In the genomic region with DNA sequence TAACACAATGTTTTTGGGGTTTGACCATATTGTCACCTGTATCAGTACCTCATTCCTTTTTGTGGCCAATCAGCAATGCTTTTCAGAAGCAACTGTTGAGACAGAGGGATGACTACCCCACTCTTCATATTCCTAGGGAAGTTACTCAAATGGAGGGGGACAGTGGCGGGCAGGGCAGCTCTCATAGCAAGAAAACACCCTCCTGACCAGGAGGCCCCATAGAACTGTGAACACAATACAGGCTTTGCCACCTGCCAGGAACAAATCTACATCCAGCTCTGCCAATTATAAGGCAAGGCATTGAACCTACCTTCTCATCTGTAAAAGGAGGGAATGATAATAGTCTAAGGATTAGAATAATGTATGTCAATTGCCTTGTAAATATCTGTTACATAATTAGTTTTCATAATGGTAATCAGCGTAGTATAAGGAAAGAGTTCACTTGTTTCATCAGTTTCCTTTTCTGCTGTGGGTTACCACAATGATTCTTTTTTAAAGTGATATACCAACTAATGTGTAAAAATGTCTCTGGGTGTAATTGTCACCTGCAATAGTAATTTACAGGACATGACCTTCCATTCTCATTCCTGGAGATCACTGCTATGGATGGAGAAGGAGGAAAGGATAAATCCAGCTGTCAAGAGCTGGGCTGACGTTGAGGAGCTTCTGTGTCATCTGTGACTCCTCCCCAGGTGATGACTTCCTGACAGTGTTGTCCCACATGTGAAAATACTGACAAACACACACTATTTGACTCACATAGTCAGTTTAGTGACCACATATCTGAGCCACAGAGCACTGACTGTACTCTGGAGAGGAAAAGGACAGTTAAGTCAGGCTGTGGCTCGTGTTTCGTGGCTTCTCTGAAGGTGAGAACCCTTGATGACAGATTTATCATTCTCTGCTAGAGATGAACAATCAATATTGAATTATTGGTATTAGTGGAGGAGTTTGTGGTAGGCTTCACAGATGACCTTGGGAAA, we compare ENCODE assay signal across 1 cellular context.
A peak's percentile ranks its signal among the peaks of the same experiment; 100 is the strongest.
TF ChIP-seq lines count a peak whose summit lies in the region.

No MANE protein-coding gene starts in this region.

TF ChIP-seq in GM12878, 131 proteins besides CTCF, POLR2A, EP300 and RAD21 (continued from another document):
- TF ChIP-seq, protein P1, sequence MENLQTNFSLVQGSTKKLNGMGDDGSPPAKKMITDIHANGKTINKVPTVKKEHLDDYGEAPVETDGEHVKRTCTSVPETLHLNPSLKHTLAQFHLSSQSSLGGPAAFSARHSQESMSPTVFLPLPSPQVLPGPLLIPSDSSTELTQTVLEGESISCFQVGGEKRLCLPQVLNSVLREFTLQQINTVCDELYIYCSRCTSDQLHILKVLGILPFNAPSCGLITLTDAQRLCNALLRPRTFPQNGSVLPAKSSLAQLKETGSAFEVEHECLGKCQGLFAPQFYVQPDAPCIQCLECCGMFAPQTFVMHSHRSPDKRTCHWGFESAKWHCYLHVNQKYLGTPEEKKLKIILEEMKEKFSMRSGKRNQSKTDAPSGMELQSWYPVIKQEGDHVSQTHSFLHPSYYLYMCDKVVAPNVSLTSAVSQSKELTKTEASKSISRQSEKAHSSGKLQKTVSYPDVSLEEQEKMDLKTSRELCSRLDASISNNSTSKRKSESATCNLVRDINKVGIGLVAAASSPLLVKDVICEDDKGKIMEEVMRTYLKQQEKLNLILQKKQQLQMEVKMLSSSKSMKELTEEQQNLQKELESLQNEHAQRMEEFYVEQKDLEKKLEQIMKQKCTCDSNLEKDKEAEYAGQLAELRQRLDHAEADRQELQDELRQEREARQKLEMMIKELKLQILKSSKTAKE (IDR thresholded peaks at IDR 0.05; ENCODE audit: low read depth, poor library complexity, severe bottlenecking), result peak; percentile 70
- TF ChIP-seq, protein P2, sequence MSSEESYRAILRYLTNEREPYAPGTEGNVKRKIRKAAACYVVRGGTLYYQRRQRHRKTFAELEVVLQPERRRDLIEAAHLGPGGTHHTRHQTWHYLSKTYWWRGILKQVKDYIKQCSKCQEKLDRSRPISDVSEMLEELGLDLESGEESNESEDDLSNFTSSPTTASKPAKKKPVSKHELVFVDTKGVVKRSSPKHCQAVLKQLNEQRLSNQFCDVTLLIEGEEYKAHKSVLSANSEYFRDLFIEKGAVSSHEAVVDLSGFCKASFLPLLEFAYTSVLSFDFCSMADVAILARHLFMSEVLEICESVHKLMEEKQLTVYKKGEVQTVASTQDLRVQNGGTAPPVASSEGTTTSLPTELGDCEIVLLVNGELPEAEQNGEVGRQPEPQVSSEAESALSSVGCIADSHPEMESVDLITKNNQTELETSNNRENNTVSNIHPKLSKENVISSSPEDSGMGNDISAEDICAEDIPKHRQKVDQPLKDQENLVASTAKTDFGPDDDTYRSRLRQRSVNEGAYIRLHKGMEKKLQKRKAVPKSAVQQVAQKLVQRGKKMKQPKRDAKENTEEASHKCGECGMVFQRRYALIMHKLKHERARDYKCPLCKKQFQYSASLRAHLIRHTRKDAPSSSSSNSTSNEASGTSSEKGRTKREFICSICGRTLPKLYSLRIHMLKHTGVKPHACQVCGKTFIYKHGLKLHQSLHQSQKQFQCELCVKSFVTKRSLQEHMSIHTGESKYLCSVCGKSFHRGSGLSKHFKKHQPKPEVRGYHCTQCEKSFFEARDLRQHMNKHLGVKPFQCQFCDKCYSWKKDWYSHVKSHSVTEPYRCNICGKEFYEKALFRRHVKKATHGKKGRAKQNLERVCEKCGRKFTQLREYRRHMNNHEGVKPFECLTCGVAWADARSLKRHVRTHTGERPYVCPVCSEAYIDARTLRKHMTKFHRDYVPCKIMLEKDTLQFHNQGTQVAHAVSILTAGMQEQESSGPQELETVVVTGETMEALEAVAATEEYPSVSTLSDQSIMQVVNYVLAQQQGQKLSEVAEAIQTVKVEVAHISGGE (CRISPR knock-in tag; IDR thresholded peaks at IDR 0.05), result no peak
- TF ChIP-seq SP1 (IDR thresholded peaks at IDR 0.05; ENCODE audit: low read depth, low read length) (peak; percentile 50), KDM1A (IDR thresholded peaks at IDR 0.05; ENCODE audit: borderline replicate concordance) (no peak), IRF4 (IDR thresholded peaks at IDR 0.05; ENCODE audit: low read depth, low read length) (peak; percentile 94), CEBPB (IDR thresholded peaks at IDR 0.05; ENCODE audit: borderline replicate concordance in 1 of 2, low read depth in 2 of 2, low read length in 2 of 2) (peak in 1 of 2 experiments; percentile 57; a peak in 1 of 4 replicates), NFIC (IDR thresholded peaks at IDR 0.05; ENCODE audit: low read depth, low read length) (peak; percentile 94), LARP7 (IDR thresholded peaks at IDR 0.05) (no peak), SIN3A (IDR thresholded peaks at IDR 0.05; ENCODE audit: low read depth, low read length) (no peak), SIX5 (IDR thresholded peaks at IDR 0.05; ENCODE audit: low read depth, low read length, severe bottlenecking) (no peak), NR2C2 (IDR thresholded peaks at IDR 0.05; ENCODE audit: borderline replicate concordance, control insufficient read depth, insufficient read length, low read depth) (no peak), NR2C1 (IDR thresholded peaks at IDR 0.05) (no peak), GABPA (IDR thresholded peaks at IDR 0.05; ENCODE audit: low read depth) (peak; percentile 45), BCL11A (IDR thresholded peaks at IDR 0.05; ENCODE audit: low read depth, low read length) (peak; percentile 85), IKZF1 (conservative IDR thresholded peaks at IDR 0.05) (peak; percentile 88), CREM (IDR thresholded peaks at IDR 0.05; ENCODE audit: low read depth) (peak; percentile 89), DPF2 (IDR thresholded peaks at IDR 0.05) (peak; percentile 77; the same call in 1 of the 2 replicates), SMAD5 (IDR thresholded peaks at IDR 0.05; ENCODE audit: low read depth) (no peak), RB1 (IDR thresholded peaks at IDR 0.05; ENCODE audit: borderline replicate concordance) (no peak), RAD51 (IDR thresholded peaks at IDR 0.05) (0 out of 2 replicates have a peak, but pooled peaks have one; percentile 30), CREB1 (IDR thresholded peaks at IDR 0.05; ENCODE audit: low read depth) (peak; percentile 82)
- TF ChIP-seq, protein P3, sequence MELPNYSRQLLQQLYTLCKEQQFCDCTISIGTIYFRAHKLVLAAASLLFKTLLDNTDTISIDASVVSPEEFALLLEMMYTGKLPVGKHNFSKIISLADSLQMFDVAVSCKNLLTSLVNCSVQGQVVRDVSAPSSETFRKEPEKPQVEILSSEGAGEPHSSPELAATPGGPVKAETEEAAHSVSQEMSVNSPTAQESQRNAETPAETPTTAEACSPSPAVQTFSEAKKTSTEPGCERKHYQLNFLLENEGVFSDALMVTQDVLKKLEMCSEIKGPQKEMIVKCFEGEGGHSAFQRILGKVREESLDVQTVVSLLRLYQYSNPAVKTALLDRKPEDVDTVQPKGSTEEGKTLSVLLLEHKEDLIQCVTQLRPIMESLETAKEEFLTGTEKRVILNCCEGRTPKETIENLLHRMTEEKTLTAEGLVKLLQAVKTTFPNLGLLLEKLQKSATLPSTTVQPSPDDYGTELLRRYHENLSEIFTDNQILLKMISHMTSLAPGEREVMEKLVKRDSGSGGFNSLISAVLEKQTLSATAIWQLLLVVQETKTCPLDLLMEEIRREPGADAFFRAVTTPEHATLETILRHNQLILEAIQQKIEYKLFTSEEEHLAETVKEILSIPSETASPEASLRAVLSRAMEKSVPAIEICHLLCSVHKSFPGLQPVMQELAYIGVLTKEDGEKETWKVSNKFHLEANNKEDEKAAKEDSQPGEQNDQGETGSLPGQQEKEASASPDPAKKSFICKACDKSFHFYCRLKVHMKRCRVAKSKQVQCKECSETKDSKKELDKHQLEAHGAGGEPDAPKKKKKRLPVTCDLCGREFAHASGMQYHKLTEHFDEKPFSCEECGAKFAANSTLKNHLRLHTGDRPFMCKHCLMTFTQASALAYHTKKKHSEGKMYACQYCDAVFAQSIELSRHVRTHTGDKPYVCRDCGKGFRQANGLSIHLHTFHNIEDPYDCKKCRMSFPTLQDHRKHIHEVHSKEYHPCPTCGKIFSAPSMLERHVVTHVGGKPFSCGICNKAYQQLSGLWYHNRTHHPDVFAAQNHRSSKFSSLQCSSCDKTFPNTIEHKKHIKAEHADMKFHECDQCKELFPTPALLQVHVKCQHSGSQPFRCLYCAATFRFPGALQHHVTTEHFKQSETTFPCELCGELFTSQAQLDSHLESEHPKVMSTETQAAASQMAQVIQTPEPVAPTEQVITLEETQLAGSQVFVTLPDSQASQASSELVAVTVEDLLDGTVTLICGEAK (IDR thresholded peaks at IDR 0.05; ENCODE audit: borderline replicate concordance), result peak; percentile 34; the same call in 1 of the 2 replicates
- TF ChIP-seq, protein P4, sequence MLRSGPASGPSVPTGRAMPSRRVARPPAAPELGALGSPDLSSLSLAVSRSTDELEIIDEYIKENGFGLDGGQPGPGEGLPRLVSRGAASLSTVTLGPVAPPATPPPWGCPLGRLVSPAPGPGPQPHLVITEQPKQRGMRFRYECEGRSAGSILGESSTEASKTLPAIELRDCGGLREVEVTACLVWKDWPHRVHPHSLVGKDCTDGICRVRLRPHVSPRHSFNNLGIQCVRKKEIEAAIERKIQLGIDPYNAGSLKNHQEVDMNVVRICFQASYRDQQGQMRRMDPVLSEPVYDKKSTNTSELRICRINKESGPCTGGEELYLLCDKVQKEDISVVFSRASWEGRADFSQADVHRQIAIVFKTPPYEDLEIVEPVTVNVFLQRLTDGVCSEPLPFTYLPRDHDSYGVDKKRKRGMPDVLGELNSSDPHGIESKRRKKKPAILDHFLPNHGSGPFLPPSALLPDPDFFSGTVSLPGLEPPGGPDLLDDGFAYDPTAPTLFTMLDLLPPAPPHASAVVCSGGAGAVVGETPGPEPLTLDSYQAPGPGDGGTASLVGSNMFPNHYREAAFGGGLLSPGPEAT (IDR thresholded peaks at IDR 0.05; ENCODE audit: low read depth), result peak; percentile 70
- TF ChIP-seq, protein P5, sequence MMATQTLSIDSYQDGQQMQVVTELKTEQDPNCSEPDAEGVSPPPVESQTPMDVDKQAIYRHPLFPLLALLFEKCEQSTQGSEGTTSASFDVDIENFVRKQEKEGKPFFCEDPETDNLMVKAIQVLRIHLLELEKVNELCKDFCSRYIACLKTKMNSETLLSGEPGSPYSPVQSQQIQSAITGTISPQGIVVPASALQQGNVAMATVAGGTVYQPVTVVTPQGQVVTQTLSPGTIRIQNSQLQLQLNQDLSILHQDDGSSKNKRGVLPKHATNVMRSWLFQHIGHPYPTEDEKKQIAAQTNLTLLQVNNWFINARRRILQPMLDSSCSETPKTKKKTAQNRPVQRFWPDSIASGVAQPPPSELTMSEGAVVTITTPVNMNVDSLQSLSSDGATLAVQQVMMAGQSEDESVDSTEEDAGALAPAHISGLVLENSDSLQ (IDR thresholded peaks at IDR 0.05), result peak; percentile 87
- TF ChIP-seq, protein P6, sequence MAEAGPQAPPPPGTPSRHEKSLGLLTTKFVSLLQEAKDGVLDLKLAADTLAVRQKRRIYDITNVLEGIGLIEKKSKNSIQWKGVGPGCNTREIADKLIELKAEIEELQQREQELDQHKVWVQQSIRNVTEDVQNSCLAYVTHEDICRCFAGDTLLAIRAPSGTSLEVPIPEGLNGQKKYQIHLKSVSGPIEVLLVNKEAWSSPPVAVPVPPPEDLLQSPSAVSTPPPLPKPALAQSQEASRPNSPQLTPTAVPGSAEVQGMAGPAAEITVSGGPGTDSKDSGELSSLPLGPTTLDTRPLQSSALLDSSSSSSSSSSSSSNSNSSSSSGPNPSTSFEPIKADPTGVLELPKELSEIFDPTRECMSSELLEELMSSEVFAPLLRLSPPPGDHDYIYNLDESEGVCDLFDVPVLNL (IDR thresholded peaks at IDR 0.05; ENCODE audit: low read depth, low read length), result no peak
- TF ChIP-seq, protein P7, sequence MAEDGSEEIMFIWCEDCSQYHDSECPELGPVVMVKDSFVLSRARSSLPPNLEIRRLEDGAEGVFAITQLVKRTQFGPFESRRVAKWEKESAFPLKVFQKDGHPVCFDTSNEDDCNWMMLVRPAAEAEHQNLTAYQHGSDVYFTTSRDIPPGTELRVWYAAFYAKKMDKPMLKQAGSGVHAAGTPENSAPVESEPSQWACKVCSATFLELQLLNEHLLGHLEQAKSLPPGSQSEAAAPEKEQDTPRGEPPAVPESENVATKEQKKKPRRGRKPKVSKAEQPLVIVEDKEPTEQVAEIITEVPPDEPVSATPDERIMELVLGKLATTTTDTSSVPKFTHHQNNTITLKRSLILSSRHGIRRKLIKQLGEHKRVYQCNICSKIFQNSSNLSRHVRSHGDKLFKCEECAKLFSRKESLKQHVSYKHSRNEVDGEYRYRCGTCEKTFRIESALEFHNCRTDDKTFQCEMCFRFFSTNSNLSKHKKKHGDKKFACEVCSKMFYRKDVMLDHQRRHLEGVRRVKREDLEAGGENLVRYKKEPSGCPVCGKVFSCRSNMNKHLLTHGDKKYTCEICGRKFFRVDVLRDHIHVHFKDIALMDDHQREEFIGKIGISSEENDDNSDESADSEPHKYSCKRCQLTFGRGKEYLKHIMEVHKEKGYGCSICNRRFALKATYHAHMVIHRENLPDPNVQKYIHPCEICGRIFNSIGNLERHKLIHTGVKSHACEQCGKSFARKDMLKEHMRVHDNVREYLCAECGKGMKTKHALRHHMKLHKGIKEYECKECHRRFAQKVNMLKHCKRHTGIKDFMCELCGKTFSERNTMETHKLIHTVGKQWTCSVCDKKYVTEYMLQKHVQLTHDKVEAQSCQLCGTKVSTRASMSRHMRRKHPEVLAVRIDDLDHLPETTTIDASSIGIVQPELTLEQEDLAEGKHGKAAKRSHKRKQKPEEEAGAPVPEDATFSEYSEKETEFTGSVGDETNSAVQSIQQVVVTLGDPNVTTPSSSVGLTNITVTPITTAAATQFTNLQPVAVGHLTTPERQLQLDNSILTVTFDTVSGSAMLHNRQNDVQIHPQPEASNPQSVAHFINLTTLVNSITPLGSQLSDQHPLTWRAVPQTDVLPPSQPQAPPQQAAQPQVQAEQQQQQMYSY (CRISPR knock-in tag; IDR thresholded peaks at IDR 0.05), result no peak
- TF ChIP-seq, protein P8, sequence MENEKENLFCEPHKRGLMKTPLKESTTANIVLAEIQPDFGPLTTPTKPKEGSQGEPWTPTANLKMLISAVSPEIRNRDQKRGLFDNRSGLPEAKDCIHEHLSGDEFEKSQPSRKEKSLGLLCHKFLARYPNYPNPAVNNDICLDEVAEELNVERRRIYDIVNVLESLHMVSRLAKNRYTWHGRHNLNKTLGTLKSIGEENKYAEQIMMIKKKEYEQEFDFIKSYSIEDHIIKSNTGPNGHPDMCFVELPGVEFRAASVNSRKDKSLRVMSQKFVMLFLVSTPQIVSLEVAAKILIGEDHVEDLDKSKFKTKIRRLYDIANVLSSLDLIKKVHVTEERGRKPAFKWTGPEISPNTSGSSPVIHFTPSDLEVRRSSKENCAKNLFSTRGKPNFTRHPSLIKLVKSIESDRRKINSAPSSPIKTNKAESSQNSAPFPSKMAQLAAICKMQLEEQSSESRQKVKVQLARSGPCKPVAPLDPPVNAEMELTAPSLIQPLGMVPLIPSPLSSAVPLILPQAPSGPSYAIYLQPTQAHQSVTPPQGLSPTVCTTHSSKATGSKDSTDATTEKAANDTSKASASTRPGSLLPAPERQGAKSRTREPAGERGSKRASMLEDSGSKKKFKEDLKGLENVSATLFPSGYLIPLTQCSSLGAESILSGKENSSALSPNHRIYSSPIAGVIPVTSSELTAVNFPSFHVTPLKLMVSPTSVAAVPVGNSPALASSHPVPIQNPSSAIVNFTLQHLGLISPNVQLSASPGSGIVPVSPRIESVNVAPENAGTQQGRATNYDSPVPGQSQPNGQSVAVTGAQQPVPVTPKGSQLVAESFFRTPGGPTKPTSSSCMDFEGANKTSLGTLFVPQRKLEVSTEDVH (IDR thresholded peaks at IDR 0.05; ENCODE audit: low read depth, partially characterized antibody), result no peak
TF ChIP-seq in GM12878: peak in this region for 46.
